1 cellular context compared by ENCODE assay signal in the genomic region with DNA sequence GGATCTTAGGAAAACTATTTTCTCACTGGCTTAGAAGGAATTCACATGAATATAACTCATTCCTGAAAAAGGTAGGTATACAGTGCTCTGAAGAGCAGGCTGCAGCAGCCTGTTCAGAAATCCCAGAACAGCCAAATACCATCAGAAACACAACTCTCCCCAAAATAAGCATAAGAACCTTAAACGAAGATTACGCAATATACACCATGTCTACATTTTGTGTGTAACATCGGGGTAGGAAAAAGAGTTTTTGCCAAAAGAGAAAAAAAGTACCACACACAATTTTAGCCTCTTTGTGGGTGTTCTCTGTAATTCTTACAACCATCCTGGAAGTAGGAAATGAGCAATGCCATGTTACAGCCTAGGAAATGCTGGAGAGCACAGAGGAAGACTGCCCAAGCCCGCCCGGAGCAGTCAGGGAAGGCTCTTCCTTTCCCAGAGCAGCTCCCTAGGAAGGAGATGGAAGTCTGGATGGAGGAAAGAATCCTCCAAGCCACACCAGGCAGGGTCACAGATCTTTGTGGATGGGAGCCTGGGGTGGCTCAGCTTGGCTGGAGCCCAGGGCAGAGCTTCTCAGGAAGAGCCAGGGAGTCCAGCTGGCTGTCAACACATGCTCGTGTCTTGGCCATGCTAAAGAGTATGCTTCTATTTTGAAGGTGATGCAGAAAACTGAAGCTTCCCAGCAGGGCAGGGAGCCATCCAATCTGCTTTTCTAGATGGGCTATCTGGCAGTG.
TF ChIP-seq lines count a peak whose summit lies in the region.

No MANE protein-coding gene starts in this region.

TF ChIP-seq in GM23338, 12 proteins besides CTCF, POLR2A, EP300 and RAD21 (continued from another document):
- TF ChIP-seq, protein P1, sequence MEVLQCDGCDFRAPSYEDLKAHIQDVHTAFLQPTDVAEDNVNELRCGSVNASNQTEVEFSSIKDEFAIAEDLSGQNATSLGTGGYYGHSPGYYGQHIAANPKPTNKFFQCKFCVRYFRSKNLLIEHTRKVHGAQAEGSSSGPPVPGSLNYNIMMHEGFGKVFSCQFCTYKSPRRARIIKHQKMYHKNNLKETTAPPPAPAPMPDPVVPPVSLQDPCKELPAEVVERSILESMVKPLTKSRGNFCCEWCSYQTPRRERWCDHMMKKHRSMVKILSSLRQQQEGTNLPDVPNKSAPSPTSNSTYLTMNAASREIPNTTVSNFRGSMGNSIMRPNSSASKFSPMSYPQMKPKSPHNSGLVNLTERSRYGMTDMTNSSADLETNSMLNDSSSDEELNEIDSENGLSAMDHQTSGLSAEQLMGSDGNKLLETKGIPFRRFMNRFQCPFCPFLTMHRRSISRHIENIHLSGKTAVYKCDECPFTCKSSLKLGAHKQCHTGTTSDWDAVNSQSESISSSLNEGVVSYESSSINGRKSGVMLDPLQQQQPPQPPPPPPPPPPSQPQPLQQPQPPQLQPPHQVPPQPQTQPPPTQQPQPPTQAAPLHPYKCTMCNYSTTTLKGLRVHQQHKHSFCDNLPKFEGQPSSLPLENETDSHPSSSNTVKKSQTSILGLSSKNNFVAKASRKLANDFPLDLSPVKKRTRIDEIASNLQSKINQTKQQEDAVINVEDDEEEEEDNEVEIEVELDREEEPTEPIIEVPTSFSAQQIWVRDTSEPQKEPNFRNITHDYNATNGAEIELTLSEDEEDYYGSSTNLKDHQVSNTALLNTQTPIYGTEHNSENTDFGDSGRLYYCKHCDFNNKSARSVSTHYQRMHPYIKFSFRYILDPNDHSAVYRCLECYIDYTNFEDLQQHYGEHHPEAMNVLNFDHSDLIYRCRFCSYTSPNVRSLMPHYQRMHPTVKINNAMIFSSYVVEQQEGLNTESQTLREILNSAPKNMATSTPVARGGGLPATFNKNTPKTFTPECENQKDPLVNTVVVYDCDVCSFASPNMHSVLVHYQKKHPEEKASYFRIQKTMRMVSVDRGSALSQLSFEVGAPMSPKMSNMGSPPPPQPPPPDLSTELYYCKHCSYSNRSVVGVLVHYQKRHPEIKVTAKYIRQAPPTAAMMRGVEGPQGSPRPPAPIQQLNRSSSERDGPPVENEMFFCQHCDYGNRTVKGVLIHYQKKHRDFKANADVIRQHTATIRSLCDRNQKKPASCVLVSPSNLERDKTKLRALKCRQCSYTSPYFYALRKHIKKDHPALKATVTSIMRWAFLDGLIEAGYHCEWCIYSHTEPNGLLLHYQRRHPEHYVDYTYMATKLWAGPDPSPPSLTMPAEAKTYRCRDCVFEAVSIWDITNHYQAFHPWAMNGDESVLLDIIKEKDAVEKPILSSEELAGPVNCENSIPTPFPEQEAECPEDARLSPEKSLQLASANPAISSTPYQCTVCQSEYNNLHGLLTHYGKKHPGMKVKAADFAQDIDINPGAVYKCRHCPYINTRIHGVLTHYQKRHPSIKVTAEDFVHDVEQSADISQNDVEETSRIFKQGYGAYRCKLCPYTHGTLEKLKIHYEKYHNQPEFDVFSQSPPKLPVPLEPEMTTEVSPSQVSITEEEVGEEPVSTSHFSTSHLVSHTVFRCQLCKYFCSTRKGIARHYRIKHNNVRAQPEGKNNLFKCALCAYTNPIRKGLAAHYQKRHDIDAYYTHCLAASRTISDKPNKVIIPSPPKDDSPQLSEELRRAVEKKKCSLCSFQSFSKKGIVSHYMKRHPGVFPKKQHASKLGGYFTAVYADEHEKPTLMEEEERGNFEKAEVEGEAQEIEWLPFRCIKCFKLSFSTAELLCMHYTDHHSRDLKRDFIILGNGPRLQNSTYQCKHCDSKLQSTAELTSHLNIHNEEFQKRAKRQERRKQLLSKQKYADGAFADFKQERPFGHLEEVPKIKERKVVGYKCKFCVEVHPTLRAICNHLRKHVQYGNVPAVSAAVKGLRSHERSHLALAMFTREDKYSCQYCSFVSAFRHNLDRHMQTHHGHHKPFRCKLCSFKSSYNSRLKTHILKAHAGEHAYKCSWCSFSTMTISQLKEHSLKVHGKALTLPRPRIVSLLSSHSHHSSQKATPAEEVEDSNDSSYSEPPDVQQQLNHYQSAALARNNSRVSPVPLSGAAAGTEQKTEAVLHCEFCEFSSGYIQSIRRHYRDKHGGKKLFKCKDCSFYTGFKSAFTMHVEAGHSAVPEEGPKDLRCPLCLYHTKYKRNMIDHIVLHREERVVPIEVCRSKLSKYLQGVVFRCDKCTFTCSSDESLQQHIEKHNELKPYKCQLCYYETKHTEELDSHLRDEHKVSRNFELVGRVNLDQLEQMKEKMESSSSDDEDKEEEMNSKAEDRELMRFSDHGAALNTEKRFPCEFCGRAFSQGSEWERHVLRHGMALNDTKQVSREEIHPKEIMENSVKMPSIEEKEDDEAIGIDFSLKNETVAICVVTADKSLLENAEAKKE (CRISPR knock-in tag; IDR thresholded peaks at IDR 0.05), result no peak
- TF ChIP-seq EZH2phosphoT487 (IDR thresholded peaks at IDR 0.05; ENCODE audit: unreplicated experiment), result no peak
- TF ChIP-seq, protein P2, sequence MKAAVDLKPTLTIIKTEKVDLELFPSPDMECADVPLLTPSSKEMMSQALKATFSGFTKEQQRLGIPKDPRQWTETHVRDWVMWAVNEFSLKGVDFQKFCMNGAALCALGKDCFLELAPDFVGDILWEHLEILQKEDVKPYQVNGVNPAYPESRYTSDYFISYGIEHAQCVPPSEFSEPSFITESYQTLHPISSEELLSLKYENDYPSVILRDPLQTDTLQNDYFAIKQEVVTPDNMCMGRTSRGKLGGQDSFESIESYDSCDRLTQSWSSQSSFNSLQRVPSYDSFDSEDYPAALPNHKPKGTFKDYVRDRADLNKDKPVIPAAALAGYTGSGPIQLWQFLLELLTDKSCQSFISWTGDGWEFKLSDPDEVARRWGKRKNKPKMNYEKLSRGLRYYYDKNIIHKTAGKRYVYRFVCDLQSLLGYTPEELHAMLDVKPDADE (IDR thresholded peaks at IDR 0.05), result no peak
- no peak for TF ChIP-seq ZNF114 (CRISPR knock-in tag; IDR thresholded peaks at IDR 0.05)
